In genomic region chr5:149780043-149780737, GRCh38 we compare ENCODE assay signal across 16 cellular contexts. TPM values are rescaled to one million over a fixed set of nuclear protein-coding genes. Genes with fewer than 3 reads are reported as not detected.
DNase-seq lines count a peak whose midpoint lies in the region; ATAC-seq and TF ChIP-seq lines count a peak whose summit lies in the region.
"Had no signal": no experiment of that assay in that cellular context is flagged by ENCODE, and none has a peak within 500 bp of the region (broad histone marks: within the 10 kb centered on the region; RNA-seq: fewer than 3 reads in every experiment).

No MANE protein-coding gene starts in this region.

- H3K9me3 ChIP-seq in esophagus (ENCODE audit: control insufficient read depth in 2 of 2, insufficient read depth in 1 of 2, low read depth in 1 of 2, low read length in 1 of 2) (no peaks in the 10 kb centered on the region), gastrocnemius medialis (no peaks in the 10 kb centered on the region)

- no peak for TF ChIP-seq CTCF in gastrocnemius medialis (IDR thresholded peaks at IDR 0.05 in 4 of 5, conservative IDR thresholded peaks at IDR 0.05 in 1 of 5)

- TF ChIP-seq POLR2A in gastrocnemius medialis (IDR thresholded peaks at IDR 0.05) = peak in 1 of 2 donors; percentile 27

- DNase-seq in NCI-H510A treated with DMSO at 0.1 percent for 48 hours (lab: John Stamatoyannopoulos, UW) (peak; percentile 93), gastrocnemius medialis (peak; percentile 75 to 91), amygdala (lab: John Stamatoyannopoulos, UW) (no peak), SHP77 (lab: John Stamatoyannopoulos, UW) (no peak)
- DNase-seq: activated CD8-positive, alpha-beta memory T cell treated with anti-CD3 and anti-CD28 coated beads, Interleukin-2, amount 10 ng/mL, durations not matched to agents 7 days and 5 days; activated naive CD4-positive, alpha-beta T cell treated with anti-CD3 and anti-CD28 coated beads for 36 hours; CD4-positive, alpha-beta T cell; cerebellar nuclear complex; GF-D8; IMR-90; NCI-H1436 treated with DMSO at 0.1 percent for 48 hours; NCI-H748 treated with DMSO at 0.1 percent for 48 hours had no signal

- 58 to 61% methylated on average over 9 of the region's 9 CpGs for WGBS in esophagus, 2 donors

- H3K27me3 ChIP-seq in esophagus (ENCODE audit: control insufficient read depth in 1 of 2, insufficient read depth in 2 of 2, low read length in 2 of 2) (no peaks in the 10 kb centered on the region), gastrocnemius medialis (no peaks in the 10 kb centered on the region)

- in situ Hi-C loops in gastrocnemius medialis (cut with MboI; ENCODE audit: low sequenced_read_pairs in 4 of 4) = no loop called here

- intact Hi-C loops in gastrocnemius medialis (cut with DNase I; ENCODE audit: low total_unique reads) = no loop called here

- no peaks in the 10 kb centered on the region for H3K36me3 ChIP-seq in esophagus (ENCODE audit: control insufficient read depth in 2 of 2, insufficient read depth in 2 of 2, low read length in 1 of 2)
- H3K36me3 ChIP-seq in gastrocnemius medialis = no peaks in the 10 kb centered on the region

- H3K4me1 ChIP-seq in esophagus (ENCODE audit: control insufficient read depth in 2 of 2, insufficient read depth in 2 of 2, low read length in 1 of 2) (peaks cover 31 to 32% of the 10 kb centered on the region in 2 donors), gastrocnemius medialis (peaks cover 60 to 62% of the 10 kb centered on the region in 2 donors)

- ATAC-seq in GM19395 (IDR thresholded peaks at IDR 0.05; ENCODE audit: unreplicated experiment) (peak; percentile 3), gastrocnemius medialis (peak; percentile 76 to 87), HG03039 (IDR thresholded peaks at IDR 0.05; ENCODE audit: unreplicated experiment) (no peak), HG02763 (IDR thresholded peaks at IDR 0.05; ENCODE audit: unreplicated experiment) (no peak)
- ATAC-seq: activated CD8-positive, alpha-beta memory T cell treated with anti-CD3 and anti-CD28 coated beads, Interleukin-2, amount 10 ng/mL, durations not matched to agents 7 days and 5 days had no signal

- H3K4me3 ChIP-seq in esophagus (ENCODE audit: low read depth in 1 of 2, low read length in 2 of 2) = no peak overlapping the region
- no peak overlapping the region for H3K4me3 ChIP-seq in gastrocnemius medialis

- H3K27ac ChIP-seq in esophagus (ENCODE audit: low read depth in 2 of 2, low read length in 1 of 2) = peak overlapping the region; percentile 79 to 96
- H3K27ac ChIP-seq in gastrocnemius medialis = peak overlapping the region; percentile 75 to 90 (median 86)

RNA-seq across cellular contexts. Expression of gene PPARGC1B, which starts 50.1 kb away (rescaled TPM):
- 1 to 10 TPM; 2.0 to 3.8 TPM for polyA plus RNA-seq in esophagus
- 1 to 10 TPM; 3.9 to 6.8 (median 4.8) TPM for total RNA-seq in gastrocnemius medialis

Comparison
In these comparisons a context has a peak if more than half of its experiments do, and no peak if none do; other contexts are left out.
1. ATAC-seq: peak in GM19395 (single experiment) and gastrocnemius medialis (2 of 2); none in HG03039 (single experiment) and HG02763 (single experiment).
2. DNase-seq: peak in NCI-H510A treated with DMSO at 0.1 percent for 48 hours (single experiment) and gastrocnemius medialis (2 of 2); none in amygdala (0 of 56) and SHP77 (0 of 2).